In the genomic region with DNA sequence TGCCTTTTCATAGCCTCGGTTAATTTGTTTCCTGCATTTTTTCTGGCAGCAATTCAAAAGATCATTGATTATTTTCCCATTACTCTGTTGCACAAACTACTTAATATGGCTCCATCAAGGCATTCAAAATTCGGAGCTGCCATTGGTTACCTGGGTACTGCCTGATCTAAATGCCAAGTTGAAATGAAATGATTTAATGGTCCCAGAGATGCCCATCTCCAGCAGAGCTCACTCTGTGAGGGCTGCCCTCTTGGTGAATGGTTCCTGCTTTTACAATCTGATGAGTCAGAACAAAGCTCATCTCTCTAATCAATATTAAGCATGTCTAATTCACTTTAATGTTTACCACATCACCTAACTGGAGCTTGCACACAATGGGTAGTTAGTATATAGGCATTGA, we compare ENCODE assay signal across 15 cellular contexts.
"Had no signal": no experiment of that assay in that cellular context is flagged by ENCODE, and none has a peak within 500 bp of the region (broad histone marks: within the 10 kb centered on the region; RNA-seq: fewer than 3 reads in every experiment).

No MANE protein-coding gene starts in this region.

- ATAC-seq: activated CD4-positive, alpha-beta T cell treated with anti-CD3 and anti-CD28 coated beads for 36 hours; activated T-cell treated with anti-CD3 and anti-CD28 coated beads, Interleukin-2, amount 50 U/mL, for 72 hours; K562 had no signal

- DNase-seq: activated CD4-positive, alpha-beta memory T cell treated with anti-CD3 and anti-CD28 coated beads, Interleukin-2, amount 10 ng/mL, durations not matched to agents 7 days and 5 days; activated CD4-positive, alpha-beta T cell treated with anti-CD3 and anti-CD28 coated beads for 36 hours; activated CD4-positive, alpha-beta T cell treated with anti-CD3 and anti-CD28 coated beads, Interleukin-2, amount 50 U/mL, for 1 hour; activated gamma-delta T cell treated with Interleukin-2 at 50 U/mL for 16 hours; activated naive CD4-positive, alpha-beta T cell treated with anti-CD3 and anti-CD28 coated beads, Interleukin-2, amount 10 ng/mL, durations not matched to agents 7 days and 5 days; activated naive CD8-positive, alpha-beta T cell treated with anti-CD3 and anti-CD28 coated beads for 36 hours; activated T-cell treated with anti-CD3 and anti-CD28 coated beads, Interleukin-2, amount 50 U/mL, for 72 hours; brain microvascular endothelial cell; Karpas-422; NCI-H1436 treated with DMSO at 0.1 percent for 48 hours; NCI-H187; NCI-H2171 treated with DMSO at 0.1 percent for 48 hours; SIG-M5; T-helper 1 cell had no signal
